Comparison of ENCODE assay signal across 8 cellular contexts in the genomic region with DNA sequence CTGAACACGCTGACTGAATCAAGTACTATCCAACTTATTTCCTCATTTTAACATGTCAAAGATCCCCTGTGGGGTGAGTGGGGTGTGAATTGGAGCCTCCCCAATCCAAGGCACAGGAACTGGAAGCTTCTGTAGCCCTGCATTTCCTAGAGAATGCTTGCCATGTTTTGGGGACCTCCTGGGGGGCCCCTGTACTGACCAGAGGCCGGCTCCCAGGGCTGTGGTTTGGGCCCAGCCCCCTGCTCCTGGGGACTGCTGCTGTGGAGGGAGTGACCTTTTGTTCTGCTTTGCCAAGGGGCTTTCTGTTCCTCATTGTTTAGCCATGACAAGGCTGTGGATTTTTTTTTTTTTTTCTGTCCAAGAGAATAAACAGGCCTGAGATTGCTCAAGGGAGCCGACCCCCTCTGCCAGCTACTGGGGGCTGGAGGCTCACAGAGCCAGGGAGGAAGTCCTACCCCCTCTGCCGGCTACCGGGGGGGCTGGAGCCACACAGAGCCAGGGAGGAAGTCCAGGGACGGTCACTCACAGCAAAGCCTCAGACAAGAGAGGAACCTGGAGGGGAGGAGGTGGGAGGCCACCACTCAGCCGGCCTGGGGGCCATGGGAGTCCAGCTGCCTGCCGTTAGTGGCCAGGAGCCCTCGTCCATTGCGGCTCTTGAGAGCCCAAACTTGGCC. TPM values are rescaled to one million over a fixed set of nuclear protein-coding genes. Genes with fewer than 3 reads are reported as not detected.
DNase-seq lines count a peak whose midpoint lies in the region; ATAC-seq, FAIRE-seq and TF ChIP-seq lines count a peak whose summit lies in the region.

No MANE protein-coding gene starts in this region.

- H4K20me1 ChIP-seq in HepG2 (ENCODE audit: insufficient read depth, low read length) (no peaks in the 10 kb centered on the region), mammary epithelial cell (ENCODE audit: insufficient read depth, low read length) (no peaks in the 10 kb centered on the region)

- TF ChIP-seq RAD21 in HepG2 (CRISPR knock-in tag; IDR thresholded peaks at IDR 0.05): no peak

- no peak overlapping the region for H2AFZ ChIP-seq in HepG2 (ENCODE audit: low read length)
- H2AFZ ChIP-seq in mammary epithelial cell (ENCODE audit: low read depth, low read length): no peak overlapping the region

- H3K79me2 ChIP-seq in HepG2 (ENCODE audit: insufficient read depth, low read length): no peaks in the 10 kb centered on the region
- H3K79me2 ChIP-seq in mammary epithelial cell (ENCODE audit: insufficient read depth, low read length): no peaks in the 10 kb centered on the region

- DNase-seq in AG04449 (ENCODE audit: low read depth, low spot score) (peak; percentile 23), cerebellar cortex (ENCODE audit: low spot score) (peak; percentile 7), HepG2 (ENCODE audit: low spot score) (peak; percentile 29), activated gamma-delta T cell (lab: John Stamatoyannopoulos, UW) (no peak), cortex of kidney (lab: John Stamatoyannopoulos, UW) (no peak), mammary epithelial cell (no peak)

- CTCF ChIA-PET in AG04449 (lab: Yijun Ruan, JAX): interaction anchor here (0.6 to 3.3 kb wide), 3 partner anchors 8 to 61 kb away, joined by 3 to 30 read pairs (median 3); no protein-coding TSS in a partner anchor
- CTCF ChIA-PET in HepG2 (lab: Yijun Ruan, JAX; ENCODE audit: low intra/inter-chr PET ratio, low total read pairs): no interaction called here
- CTCF ChIA-PET in mammary epithelial cell (lab: Charles Lee; ENCODE audit: low non-redundant PET): no interaction called here

- H3K4me3 ChIP-seq in AG04449 (ENCODE audit: low read depth, low read length): no peak overlapping the region
- H3K4me3 ChIP-seq in HUES48 (ENCODE audit: low read depth, low read length): no peak overlapping the region
- H3K4me3 ChIP-seq in HepG2 (replicated peaks in 1 of 3; ENCODE audit: insufficient read depth in 1 of 3, low read depth in 2 of 3, low read length in 3 of 3): peak overlapping the region in 1 of 3 experiments; percentile 12; a peak in 2 of 6 replicates
- peak overlapping the region; percentile 22 to 58 for H3K4me3 ChIP-seq in stomach smooth muscle (ENCODE audit: low read length in 2 of 2)
- H3K4me3 ChIP-seq in mammary epithelial cell (replicated peaks in 1 of 3; ENCODE audit: insufficient read depth in 1 of 3, low read depth in 2 of 3, low read length in 3 of 3): no peak overlapping the region

- no peaks in the 10 kb centered on the region for H3K36me3 ChIP-seq in HUES48 (ENCODE audit: control insufficient read depth, insufficient read depth, low read length)
- no peaks in the 10 kb centered on the region for H3K36me3 ChIP-seq in HepG2 (replicated peaks in 1 of 2; ENCODE audit: control insufficient read depth in 1 of 2, insufficient read depth in 2 of 2, low read length in 2 of 2)
- peaks cover 0 to under 1% of the 10 kb centered on the region in 2 donors for H3K36me3 ChIP-seq in stomach smooth muscle (ENCODE audit: control insufficient read depth in 2 of 2, insufficient read depth in 2 of 2, low read length in 2 of 2)
- H3K36me3 ChIP-seq in mammary epithelial cell (ENCODE audit: insufficient read depth, low read length): no peaks in the 10 kb centered on the region

- no TSS peak for BruUV-seq in HepG2 (replicated peaks; lab: Mats Ljungman, UMichigan)
- BruUV-seq in mammary epithelial cell (replicated peaks; lab: Mats Ljungman, UMichigan): no TSS peak

- peak overlapping the region; percentile 62 for H3K27ac ChIP-seq in HUES48 (ENCODE audit: low read depth, low read length)
- H3K27ac ChIP-seq in HepG2 (ENCODE audit: extremely low read length, insufficient read depth, low read length): no peak overlapping the region
- H3K27ac ChIP-seq in stomach smooth muscle (ENCODE audit: low read length): peak overlapping the region; percentile 86
- no peak overlapping the region for H3K27ac ChIP-seq in mammary epithelial cell (ENCODE audit: insufficient read depth, low read depth, low read length)

- POLR2A ChIA-PET in AG04449 (lab: Yijun Ruan, JAX): no interaction called here
- POLR2A ChIA-PET in HepG2 (lab: Yijun Ruan, JAX): no interaction called here

- TF ChIP-seq CTCF in AG04449 (IDR thresholded peaks at IDR 0.05; ENCODE audit: insufficient read depth, low read length, missing control alignments): peak; percentile 33
- TF ChIP-seq CTCF in HepG2 (CRISPR knock-in tag; IDR thresholded peaks at IDR 0.05): no peak
- TF ChIP-seq CTCF in mammary epithelial cell (conservative IDR thresholded peaks at IDR 0.05 in 1 of 2, IDR thresholded peaks at IDR 0.05 in 1 of 2; ENCODE audit: extremely low read depth in 1 of 2, insufficient read depth in 1 of 2, low read depth in 1 of 2, low read length in 2 of 2): no peak

- ATAC-seq in HepG2: peak; percentile 24

- peak overlapping the region; percentile 41; the same call in 1 of the 2 replicates for H3K4me2 ChIP-seq in HepG2 (ENCODE audit: low read depth, low read length)
- no peak overlapping the region for H3K4me2 ChIP-seq in mammary epithelial cell (ENCODE audit: insufficient read depth, low read depth, low read length)

- dilution Hi-C loops in mammary epithelial cell (cut with HindIII; ENCODE audit: low sequenced_read_pairs): no loop called here

- H3K9me3 ChIP-seq in HUES48 (ENCODE audit: control insufficient read depth, insufficient read depth, low read length): no peaks in the 10 kb centered on the region
- no peaks in the 10 kb centered on the region for H3K9me3 ChIP-seq in HepG2 (ENCODE audit: low read length)
- H3K9me3 ChIP-seq in stomach smooth muscle (ENCODE audit: control insufficient read depth in 2 of 2, low read length in 2 of 2): no peaks in the 10 kb centered on the region
- H3K9me3 ChIP-seq in mammary epithelial cell (replicated peaks; ENCODE audit: insufficient read depth, low read length): no peaks in the 10 kb centered on the region

- 3% methylated on average over 5 of the region's 10 CpGs for WGBS in HepG2 (ENCODE audit: low lambda C conversion rate)
- 4% methylated on average over 5 of the region's 10 CpGs for WGBS in mammary epithelial cell (ENCODE audit: low coverage, missing lambda C conversion rate)

- peaks cover 12% of the 10 kb centered on the region; the same call in 1 of the 2 replicates for H3K4me1 ChIP-seq in HUES48 (ENCODE audit: control insufficient read depth, insufficient read depth, low read length)
- H3K4me1 ChIP-seq in HepG2 (ENCODE audit: insufficient read depth, low read length): peaks cover 44% of the 10 kb centered on the region
- peaks cover 63% of the 10 kb centered on the region for H3K4me1 ChIP-seq in stomach smooth muscle (ENCODE audit: control insufficient read depth, insufficient read depth, low read length)
- H3K4me1 ChIP-seq in mammary epithelial cell (ENCODE audit: insufficient read depth, low read length): no peaks in the 10 kb centered on the region

- no peak for TF ChIP-seq POLR2A in HepG2 (IDR thresholded peaks at IDR 0.05; ENCODE audit: insufficient read depth in 1 of 2, low read depth in 2 of 2, low read length in 2 of 2)

- TF ChIP-seq EP300 in HepG2 (IDR thresholded peaks at IDR 0.05; ENCODE audit: low read depth in 2 of 2, low read length in 2 of 2) (no peak), HepG2 (CRISPR knock-in tag; IDR thresholded peaks at IDR 0.05; ENCODE audit: borderline replicate concordance) (no peak)

- in situ Hi-C loops in HepG2 (cut with HindIII; ENCODE audit: extremely low pct_ligation_motif_present, low pct_unique_long_range_greater_than_20kb): no loop called here
- in situ Hi-C loops in mammary epithelial cell (cut with MboI; ENCODE audit: low sequenced_read_pairs in 2 of 2): no loop called here

- H3K27me3 ChIP-seq in HUES48 (ENCODE audit: control insufficient read depth, insufficient read depth, low read length): no peaks in the 10 kb centered on the region
- peaks cover 11 to 35% of the 10 kb centered on the region in 2 experiments; a peak in 4 of 5 replicates for H3K27me3 ChIP-seq in HepG2 (ENCODE audit: control insufficient read depth in 1 of 2, insufficient read depth in 2 of 2, low read length in 2 of 2)
- H3K27me3 ChIP-seq in stomach smooth muscle (ENCODE audit: control insufficient read depth in 1 of 2, insufficient read depth in 2 of 2, low read length in 2 of 2): no peaks in the 10 kb centered on the region
- H3K27me3 ChIP-seq in mammary epithelial cell (ENCODE audit: insufficient read depth, low read length): peaks cover 3% of the 10 kb centered on the region

- intact Hi-C loops in HepG2 (cut with micrococcal nuclease; ENCODE audit: unreplicated experiment): no loop called here
- intact Hi-C loops in mammary epithelial cell (cut with micrococcal nuclease): no loop called here

- no peak for FAIRE-seq in HepG2 (lab: Jason Lieb, UNC)

- no peak overlapping the region for H3K9ac ChIP-seq in HUES48 (ENCODE audit: low read depth, low read length)
- H3K9ac ChIP-seq in HepG2 (ENCODE audit: insufficient read depth, low read depth, low read length): 0 out of 2 replicates have a peak overlapping the region, but pooled peaks have one; percentile 11
- peak overlapping the region; percentile 57 to 71 for H3K9ac ChIP-seq in stomach smooth muscle (ENCODE audit: low read length in 2 of 2)
- no peak overlapping the region for H3K9ac ChIP-seq in mammary epithelial cell (ENCODE audit: insufficient read depth, low read length)

RNA-seq across cellular contexts. Expression of a gene that starts 17.4 kb away (rescaled TPM):
- 0.04 TPM in 1 of 2 replicates, not detected in the other for total RNA-seq in HepG2 (2016; rRNA removed; fragmentation: Illumina TruSeq; extraction: Trizol)
- total RNA-seq in HepG2 (2016; cell fraction: cytosol; rRNA removed; fragmentation: Illumina TruSeq; extraction: Trizol; ENCODE audit: low read depth): not detected in 2 replicates
- total RNA-seq in HepG2 (2016; cell fraction: insoluble cytoplasmic fraction; rRNA removed; fragmentation: Illumina TruSeq; extraction: Trizol): not detected in 2 replicates
- not detected in 2 replicates for total RNA-seq in HepG2 (2016; cell fraction: membrane; rRNA removed; fragmentation: Illumina TruSeq; extraction: Trizol)
- not detected in 2 replicates for total RNA-seq in HepG2 (2016; cell fraction: nucleus; rRNA removed; fragmentation: Illumina TruSeq; extraction: Trizol)
- polyA plus RNA-seq in HepG2 (2011; rRNA removed): 0.11 and 0.29 TPM in 2 replicates
- polyA plus RNA-seq in HepG2 (2011; cell fraction: cytosol; rRNA removed): 0.05 and 0.07 TPM in 2 replicates
- polyA plus RNA-seq in HepG2 (2011; cell fraction: nucleus; rRNA removed): 0.05 TPM in 2 replicates
- not detected in 2 replicates for polyA plus RNA-seq in HepG2 (2012)
- not detected in 2 replicates for polyA plus RNA-seq in HepG2 (2016; cell fraction: cytosol; fragmentation: Illumina TruSeq; extraction: Trizol; ENCODE audit: low read depth)
- not detected in 2 replicates for polyA plus RNA-seq in HepG2 (2016; cell fraction: insoluble cytoplasmic fraction; fragmentation: Illumina TruSeq; extraction: Trizol; ENCODE audit: low read depth)
- not detected in 2 replicates for polyA plus RNA-seq in HepG2 (2016; cell fraction: membrane; fragmentation: Illumina TruSeq; extraction: Trizol; ENCODE audit: low read depth)
- not detected in 2 replicates for polyA plus RNA-seq in HepG2 (2016; cell fraction: nucleus; fragmentation: Illumina TruSeq; extraction: Trizol; ENCODE audit: insufficient read depth, low read depth)
- polyA minus RNA-seq in HepG2 (2011; rRNA and poly(A)+ RNA removed; ENCODE audit: low replicate concordance): 0.14 and 1.1 TPM in 2 replicates
- polyA minus RNA-seq in HepG2 (2011; cell fraction: cytosol; rRNA and poly(A)+ RNA removed): not detected in 2 replicates
- 0.90 TPM in 1 of 2 replicates, not detected in the other for polyA minus RNA-seq in HepG2 (2011; cell fraction: nucleus; rRNA and poly(A)+ RNA removed)
- under 1 TPM; under 0.01 to 0.09 TPM for total RNA-seq in mammary epithelial cell
- 0.08 TPM for polyA plus RNA-seq in mammary epithelial cell
- polyA minus RNA-seq in mammary epithelial cell: not detected

RNA-seq across cellular contexts. Expression of a gene that starts 45.7 kb away (rescaled TPM):
- total RNA-seq in HepG2 (2016; rRNA removed; fragmentation: Illumina TruSeq; extraction: Trizol): 13.9 and 14.2 TPM in 2 replicates
- total RNA-seq in HepG2 (2016; cell fraction: cytosol; rRNA removed; fragmentation: Illumina TruSeq; extraction: Trizol; ENCODE audit: low read depth): 5.8 and 6.7 TPM in 2 replicates
- total RNA-seq in HepG2 (2016; cell fraction: insoluble cytoplasmic fraction; rRNA removed; fragmentation: Illumina TruSeq; extraction: Trizol): 10.6 and 11.0 TPM in 2 replicates
- total RNA-seq in HepG2 (2016; cell fraction: membrane; rRNA removed; fragmentation: Illumina TruSeq; extraction: Trizol): 4.5 and 5.9 TPM in 2 replicates
- total RNA-seq in HepG2 (2016; cell fraction: nucleus; rRNA removed; fragmentation: Illumina TruSeq; extraction: Trizol): 20.5 and 26.2 TPM in 2 replicates
- polyA plus RNA-seq in HepG2 (2011; rRNA removed): 8.6 and 9.2 TPM in 2 replicates
- 7.0 and 8.7 TPM in 2 replicates for polyA plus RNA-seq in HepG2 (2011; cell fraction: cytosol; rRNA removed)
- 16.7 and 19.0 TPM in 2 replicates for polyA plus RNA-seq in HepG2 (2011; cell fraction: nucleus; rRNA removed)
- polyA plus RNA-seq in HepG2 (2012): 7.3 and 7.6 TPM in 2 replicates
- 0.57 and 0.77 TPM in 2 replicates for polyA plus RNA-seq in HepG2 (2016; cell fraction: cytosol; fragmentation: Illumina TruSeq; extraction: Trizol; ENCODE audit: low read depth)
- polyA plus RNA-seq in HepG2 (2016; cell fraction: insoluble cytoplasmic fraction; fragmentation: Illumina TruSeq; extraction: Trizol; ENCODE audit: low read depth): 7.9 and 10.6 TPM in 2 replicates
- polyA plus RNA-seq in HepG2 (2016; cell fraction: membrane; fragmentation: Illumina TruSeq; extraction: Trizol; ENCODE audit: low read depth): 1.4 and 1.5 TPM in 2 replicates
- polyA plus RNA-seq in HepG2 (2016; cell fraction: nucleus; fragmentation: Illumina TruSeq; extraction: Trizol; ENCODE audit: insufficient read depth, low read depth): 10.4 and 11.0 TPM in 2 replicates
- 26.2 and 54.8 TPM in 2 replicates for polyA minus RNA-seq in HepG2 (2011; rRNA and poly(A)+ RNA removed; ENCODE audit: low replicate concordance)
- polyA minus RNA-seq in HepG2 (2011; cell fraction: cytosol; rRNA and poly(A)+ RNA removed): 11.6 and 12.3 TPM in 2 replicates
- polyA minus RNA-seq in HepG2 (2011; cell fraction: nucleus; rRNA and poly(A)+ RNA removed): 52.4 and 72.0 TPM in 2 replicates
- total RNA-seq in mammary epithelial cell: 10 to 100 TPM; 57.3 to 64.7 TPM
- 15.2 TPM for polyA plus RNA-seq in mammary epithelial cell
- polyA minus RNA-seq in mammary epithelial cell: 73.6 TPM

Comparison
In these comparisons a context has a peak if more than half of its experiments do, and no peak if none do; other contexts are left out.
1. DNase-seq: peak in AG04449 (single experiment), cerebellar cortex (single experiment) and HepG2 (single experiment); none in activated gamma-delta T cell (single experiment), cortex of kidney (single experiment) and mammary epithelial cell (single experiment).
2. H3K4me3 ChIP-seq: peak in stomach smooth muscle (2 of 2); none in AG04449 (single experiment), HUES48 (single experiment) and mammary epithelial cell (0 of 3).
3. H3K27ac ChIP-seq: peak in HUES48 (single experiment) and stomach smooth muscle (single experiment); none in HepG2 (single experiment) and mammary epithelial cell (single experiment).
4. H3K9ac ChIP-seq: peak in HepG2 (single experiment) and stomach smooth muscle (2 of 2); none in HUES48 (single experiment) and mammary epithelial cell (single experiment).